Comparison of ENCODE assay signal across 1 cellular context in genomic region chr20:63978319-63979220, GRCh38.
TF ChIP-seq lines count a peak whose summit lies in the region.

No MANE protein-coding gene starts in this region.

TF ChIP-seq in HEK293, 187 proteins besides CTCF, POLR2A, EP300 and RAD21 (continued from another document):
- TF ChIP-seq ELK4 (IDR thresholded peaks at IDR 0.05; ENCODE audit: borderline replicate concordance, low read depth, low read length): no peak
- peak; percentile 47 for TF ChIP-seq ZFHX2 (tag by site-specific recombination; conservative IDR thresholded peaks at IDR 0.05)
- no peak for TF ChIP-seq ZNF221 (tag by site-specific recombination; IDR thresholded peaks at IDR 0.05; ENCODE audit: borderline replicate concordance)
- no peak for TF ChIP-seq ZNF148 (tag by site-specific recombination; IDR thresholded peaks at IDR 0.05; ENCODE audit: borderline replicate concordance)
- TF ChIP-seq BCL11B (tag by site-specific recombination; IDR thresholded peaks at IDR 0.05; ENCODE audit: low read depth): no peak; the same call in 1 of the 2 replicates
- peak; percentile 74 for TF ChIP-seq SP3 (tag by site-specific recombination; IDR thresholded peaks at IDR 0.05)
- peak; percentile 55; the same call in 1 of the 2 replicates for TF ChIP-seq KLF17 (tag by site-specific recombination; IDR thresholded peaks at IDR 0.05)
- TF ChIP-seq ZBTB1 (tag by site-specific recombination; IDR thresholded peaks at IDR 0.05): no peak
- TF ChIP-seq ZNF792 (tag by site-specific recombination; IDR thresholded peaks at IDR 0.05): no peak
- no peak for TF ChIP-seq ZNF677 (tag by site-specific recombination; IDR thresholded peaks at IDR 0.05)
- TF ChIP-seq ZNF350 (tag by site-specific recombination; IDR thresholded peaks at IDR 0.05): no peak
- TF ChIP-seq HOXC10 (CRISPR knock-in tag; IDR thresholded peaks at IDR 0.05): no peak
- peak; percentile 91 for TF ChIP-seq ZNF121 (tag by site-specific recombination; IDR thresholded peaks at IDR 0.05)
- TF ChIP-seq HOXD13 (CRISPR knock-in tag; IDR thresholded peaks at IDR 0.05; ENCODE audit: borderline replicate concordance): no peak
- TF ChIP-seq FEZF1 (tag by site-specific recombination; IDR thresholded peaks at IDR 0.05): no peak
- TF ChIP-seq ZNF140 (tag by site-specific recombination; IDR thresholded peaks at IDR 0.05): no peak
- TF ChIP-seq ZNF639 (tag by site-specific recombination; IDR thresholded peaks at IDR 0.05): no peak
- TF ChIP-seq ZNF707 (tag by site-specific recombination; IDR thresholded peaks at IDR 0.05): no peak
- no peak for TF ChIP-seq ZNF394 (tag by site-specific recombination; IDR thresholded peaks at IDR 0.05; ENCODE audit: borderline replicate concordance)
- TF ChIP-seq SCRT1 (tag by site-specific recombination; IDR thresholded peaks at IDR 0.05; ENCODE audit: borderline replicate concordance): no peak
- TF ChIP-seq INSM2 (tag by site-specific recombination; IDR thresholded peaks at IDR 0.05): no peak; the same call in 1 of the 2 replicates
- no peak for TF ChIP-seq ZNF488 (tag by site-specific recombination; IDR thresholded peaks at IDR 0.05)
- peak; percentile 48; the same call in 1 of the 2 replicates for TF ChIP-seq ZNF600 (tag by site-specific recombination; IDR thresholded peaks at IDR 0.05)
- no peak for TF ChIP-seq ZNF48 (tag by site-specific recombination; IDR thresholded peaks at IDR 0.05)
TF ChIP-seq in HEK293: peak in this region for 40.
